Comparison of ENCODE assay signal across 1 cellular context in the genomic region with DNA sequence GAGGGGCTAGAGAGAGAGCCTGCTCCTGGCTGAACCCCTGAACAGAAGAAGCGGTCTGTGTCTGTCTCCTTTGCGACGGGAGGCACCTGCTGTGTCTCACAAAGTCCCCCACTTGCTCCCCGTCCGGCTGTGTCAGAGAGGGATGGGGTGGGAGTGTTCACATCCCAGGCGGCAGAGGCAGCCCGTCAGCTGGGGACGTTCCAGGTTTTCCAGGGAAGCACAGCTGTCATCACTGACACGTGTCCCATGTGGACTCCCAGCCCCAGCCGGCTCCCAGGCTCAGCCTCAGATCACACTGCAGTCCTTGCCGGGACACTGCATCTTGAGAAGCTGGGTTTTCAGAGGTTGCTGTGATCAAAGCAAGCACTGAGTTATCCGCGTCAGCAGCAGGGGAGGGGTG.
TF ChIP-seq lines count a peak whose summit lies in the region.

No MANE protein-coding gene starts in this region.

TF ChIP-seq in A549, 52 proteins besides CTCF, POLR2A, EP300 and RAD21 (continued from another document):
- TF ChIP-seq NFE2L2 (conservative IDR thresholded peaks at IDR 0.05; ENCODE audit: low read length) (no peak), RARB (CRISPR knock-in tag; IDR thresholded peaks at IDR 0.05) (no peak), SREBF2 (IDR thresholded peaks at IDR 0.05) (no peak), JUN (IDR thresholded peaks at IDR 0.05) (no peak), RNF2 (IDR thresholded peaks at IDR 0.05; ENCODE audit: borderline replicate concordance, low read depth) (no peak), FOXS1 (CRISPR knock-in tag; IDR thresholded peaks at IDR 0.05) (no peak)
TF ChIP-seq in A549: peak in this region for 0.
